Comparison of ENCODE assay signal across 29 cellular contexts in genomic region chr3:69659180-69659915, GRCh38.
"Had no signal": no experiment of that assay in that cellular context is flagged by ENCODE, and none has a peak within 500 bp of the region (broad histone marks: within the 10 kb centered on the region; RNA-seq: fewer than 3 reads in every experiment).

No MANE protein-coding gene starts in this region.

- H2AFZ ChIP-seq: hepatocyte had no signal

- H3K79me2 ChIP-seq: hepatocyte had no signal

- H3K27ac ChIP-seq: adrenal gland, body of pancreas, colonic mucosa, dorsolateral prefrontal cortex, esophagus muscularis mucosa, foreskin keratinocyte, gastroesophageal sphincter, heart right ventricle, hepatocyte had no signal

- ATAC-seq: activated CD4-positive, alpha-beta T cell treated with anti-CD3 and anti-CD28 coated beads for 36 hours; activated CD8-positive, alpha-beta memory T cell treated with anti-CD3 and anti-CD28 coated beads, Interleukin-2, amount 10 ng/mL, durations not matched to agents 7 days and 5 days; activated CD8-positive, alpha-beta T cell treated with anti-CD3 and anti-CD28 coated beads, Interleukin-2, amount 10 ng/mL, durations not matched to agents 7 days and 5 days; activated naive CD8-positive, alpha-beta T cell treated with anti-CD3 and anti-CD28 coated beads, Interleukin-2, amount 50 U/mL, for 24 hours; body of pancreas; foreskin keratinocyte; gastroesophageal sphincter had no signal

- DNase-seq: activated CD4-positive, alpha-beta memory T cell treated with anti-CD3 and anti-CD28 coated beads for 36 hours; activated CD4-positive, alpha-beta T cell treated with anti-CD3 and anti-CD28 coated beads for 36 hours; activated CD4-positive, alpha-beta T cell treated with anti-CD3 and anti-CD28 coated beads, Interleukin-2, amount 10 ng/mL, durations not matched to agents 24 days and 14 days; activated CD4-positive, CD25-positive, alpha-beta regulatory T cell; activated CD4-positive, CD25-positive, alpha-beta regulatory T cell treated with anti-CD3 and anti-CD28 coated beads, Interleukin-2, amount 50 U/mL, for 72 hours; activated CD8-positive, alpha-beta memory T cell treated with anti-CD3 and anti-CD28 coated beads, Interleukin-2, amount 10 ng/mL, durations not matched to agents 7 days and 5 days; activated CD8-positive, alpha-beta memory T cell treated with anti-CD3 and anti-CD28 coated beads, Interleukin-2, amount 50 U/mL, for 4 hours; activated CD8-positive, alpha-beta T cell treated with anti-CD3 and anti-CD28 coated beads, Interleukin-2, amount 10 ng/mL, durations not matched to agents 7 days and 5 days; activated effector memory CD4-positive, alpha-beta T cell treated with anti-CD3 and anti-CD28 coated beads, Interleukin-2, amount 50 U/mL, for 16 hours; activated naive CD4-positive, alpha-beta T cell treated with anti-CD3 and anti-CD28 coated beads for 36 hours; activated naive CD8-positive, alpha-beta T cell treated with anti-CD3 and anti-CD28 coated beads for 36 hours; activated naive CD8-positive, alpha-beta T cell treated with anti-CD3 and anti-CD28 coated beads, Interleukin-2, amount 50 U/mL, for 24 hours; activated T-cell treated with anti-CD3 and anti-CD28 coated beads, Interleukin-2, amount 50 U/mL, for 1 hour; activated T-cell treated with anti-CD3 and anti-CD28 coated beads, Interleukin-2, amount 50 U/mL, for 48 hours; adrenal gland; amygdala; aorta; body of pancreas; central memory CD4-positive, alpha-beta T cell; cerebellar nuclear complex; colonic mucosa; dorsolateral prefrontal cortex; effector memory CD4-positive, alpha-beta T cell; foreskin keratinocyte; heart right ventricle; T-helper 2 cell had no signal

- H3K4me1 ChIP-seq: adrenal gland, body of pancreas, colonic mucosa had no signal

- H3K36me3 ChIP-seq: adrenal gland, colonic mucosa, esophagus muscularis mucosa, gastroesophageal sphincter, heart right ventricle had no signal

- H3K27me3 ChIP-seq: adrenal gland, body of pancreas, colonic mucosa, esophagus muscularis mucosa, gastroesophageal sphincter, heart right ventricle, hepatocyte had no signal

- H3K4me3 ChIP-seq: adrenal gland, body of pancreas, colonic mucosa, dorsolateral prefrontal cortex, esophagus muscularis mucosa, gastroesophageal sphincter, heart right ventricle, hepatocyte had no signal

- H3K4me2 ChIP-seq: hepatocyte had no signal

- H3K9me3 ChIP-seq: adrenal gland, body of pancreas, colonic mucosa, esophagus muscularis mucosa, gastroesophageal sphincter had no signal
